ENCODE assay signal across 12 cellular contexts in the genomic region with DNA sequence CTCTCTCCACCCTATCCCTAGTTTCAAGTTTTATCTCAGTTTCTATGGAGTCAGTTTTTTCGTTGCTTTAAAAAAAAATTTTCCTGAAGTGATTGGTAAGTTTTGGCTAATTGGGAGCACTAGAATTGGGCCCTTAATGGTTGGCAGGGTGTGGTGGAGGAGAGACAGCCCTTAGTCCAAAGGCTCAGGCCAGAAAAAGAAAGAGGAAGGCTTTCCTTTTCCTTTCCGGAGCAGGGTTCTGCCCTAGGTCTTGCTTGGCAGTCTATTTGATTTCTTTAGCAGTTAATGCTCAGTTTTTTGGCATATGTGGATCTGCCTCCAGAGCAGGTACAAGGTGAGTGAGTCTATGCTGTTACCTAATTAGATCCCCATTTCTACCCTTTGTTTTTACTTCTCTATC. TPM values are rescaled to one million over a fixed set of nuclear protein-coding genes. Genes with fewer than 3 reads are reported as not detected.
DNase-seq lines count a peak whose midpoint lies in the region; ATAC-seq, FAIRE-seq and TF ChIP-seq lines count a peak whose summit lies in the region.
"Had no signal": no experiment of that assay in that cellular context is flagged by ENCODE, and none has a peak within 500 bp of the region (broad histone marks: within the 10 kb centered on the region; RNA-seq: fewer than 3 reads in every experiment).

No MANE protein-coding gene starts in this region.

- TF ChIP-seq CTCF in left ventricle myocardium inferior (IDR thresholded peaks at IDR 0.05; ENCODE audit: borderline replicate concordance) (no peak), WTC11 (IDR thresholded peaks at IDR 0.05) (no peak)

- H3K4me3 ChIP-seq in left ventricle myocardium inferior (no peak overlapping the region), small intestine (ENCODE audit: low read depth in 1 of 2, low read length in 2 of 2) (peak overlapping the region in 1 of 2 donors; percentile 15)
- H3K4me3 ChIP-seq: esophagus muscularis mucosa had no signal

- POLR2A ChIA-PET in WTC11 (lab: Charles Lee): no interaction called here

- no peaks in the 10 kb centered on the region for H3K9me3 Mint-ChIP-seq in WTC11

- H3K4me1 ChIP-seq in left ventricle myocardium inferior: peaks cover 89% of the 10 kb centered on the region
- H3K4me1 ChIP-seq in small intestine (ENCODE audit: control insufficient read depth in 2 of 2, insufficient read depth in 1 of 2, low read depth in 1 of 2, low read length in 1 of 2): peaks cover 5 to 17% of the 10 kb centered on the region in 2 donors

- H3K27ac ChIP-seq in left ventricle myocardium inferior (replicated peaks) (peak overlapping the region; percentile 7), small intestine (ENCODE audit: low read depth in 1 of 2, low read length in 1 of 2) (no peak overlapping the region)
- H3K27ac ChIP-seq: esophagus muscularis mucosa had no signal

- intact Hi-C loops in left ventricle myocardium inferior (cut with micrococcal nuclease): no loop called here
- intact Hi-C loops in Right ventricle myocardium inferior (cut with DNase I): no loop called here
- intact Hi-C loops in left colon (cut with DNase I, micrococcal nuclease): no loop called here

- no peaks in the 10 kb centered on the region for H3K27me3 ChIP-seq in left ventricle myocardium inferior (ENCODE audit: low read depth)
- H3K27me3 ChIP-seq in small intestine (ENCODE audit: control insufficient read depth in 2 of 2, insufficient read depth in 2 of 2, low read length in 2 of 2): no peaks in the 10 kb centered on the region
- H3K27me3 ChIP-seq: esophagus muscularis mucosa had no signal

- ATAC-seq in Right ventricle myocardium inferior: no peak
- no peak for ATAC-seq in WTC11
- ATAC-seq in left colon: peak; percentile 78
- no peak for ATAC-seq in HG02840 (IDR thresholded peaks at IDR 0.05; ENCODE audit: low FRiP score, unreplicated experiment)
- ATAC-seq in GM21360 (IDR thresholded peaks at IDR 0.05; ENCODE audit: unreplicated experiment): no peak
- ATAC-seq: sciatic nerve had no signal

- H3K36me3 ChIP-seq in left ventricle myocardium inferior: peaks cover 26% of the 10 kb centered on the region
- H3K36me3 ChIP-seq in small intestine (ENCODE audit: control insufficient read depth in 2 of 2, insufficient read depth in 2 of 2, low read length in 2 of 2): peaks cover 16 to 17% of the 10 kb centered on the region in 2 donors

- CTCF ChIA-PET in WTC11 (lab: Charles Lee): no interaction called here

- peaks cover 45% of the 10 kb centered on the region for H3K4me1 Mint-ChIP-seq in WTC11

- H3K27me3 Mint-ChIP-seq in WTC11 (ENCODE audit: low read depth): no peaks in the 10 kb centered on the region

- no peaks in the 10 kb centered on the region for H3K9me3 ChIP-seq in left ventricle myocardium inferior (replicated peaks)
- no peaks in the 10 kb centered on the region for H3K9me3 ChIP-seq in small intestine (ENCODE audit: control insufficient read depth, low read depth)
- H3K9me3 ChIP-seq: esophagus muscularis mucosa had no signal

- 13 to 39% (median 23%) methylated on average over 2 of the region's 2 CpGs for WGBS in small intestine, 3 donors

- FAIRE-seq in small intestine (lab: Jason Lieb, UNC): no peak

- H3K4me3 Mint-ChIP-seq in WTC11: no peak overlapping the region

- H3K27ac Mint-ChIP-seq in WTC11: peak overlapping the region; percentile 17

- DNase-seq in left ventricle myocardium inferior (no peak), Right ventricle myocardium inferior (ENCODE audit: missing footprints) (no peak), WTC11 (ENCODE audit: low spot score) (no peak), left colon (no peak), small intestine (peak; percentile 29), NCI-H1105 treated with DMSO at 0.1 percent for 48 hours (lab: John Stamatoyannopoulos, UW) (no peak)
- DNase-seq: activated effector memory CD4-positive, alpha-beta T cell treated with anti-CD3 and anti-CD28 coated beads, Interleukin-2, amount 50 U/mL, for 16 hours; NCI-H1694 treated with DMSO at 0.1 percent for 48 hours had no signal

- peaks cover 30% of the 10 kb centered on the region for H3K36me3 Mint-ChIP-seq in WTC11

TF ChIP-seq in WTC11, 78 proteins besides CTCF, POLR2A, EP300 and RAD21:
- TF ChIP-seq MXD4 (CRISPR knock-in tag; IDR thresholded peaks at IDR 0.05; ENCODE audit: borderline replicate concordance) (no peak), ATF1 (CRISPR knock-in tag; IDR thresholded peaks at IDR 0.05) (no peak), SMAD4 (CRISPR knock-in tag; IDR thresholded peaks at IDR 0.05) (no peak), ZNF121 (CRISPR knock-in tag; IDR thresholded peaks at IDR 0.05) (no peak), FOXJ3 (CRISPR knock-in tag; IDR thresholded peaks at IDR 0.05; ENCODE audit: borderline replicate concordance) (no peak), ESRRA (CRISPR knock-in tag; IDR thresholded peaks at IDR 0.05; ENCODE audit: borderline replicate concordance) (no peak)
- TF ChIP-seq, protein P1, sequence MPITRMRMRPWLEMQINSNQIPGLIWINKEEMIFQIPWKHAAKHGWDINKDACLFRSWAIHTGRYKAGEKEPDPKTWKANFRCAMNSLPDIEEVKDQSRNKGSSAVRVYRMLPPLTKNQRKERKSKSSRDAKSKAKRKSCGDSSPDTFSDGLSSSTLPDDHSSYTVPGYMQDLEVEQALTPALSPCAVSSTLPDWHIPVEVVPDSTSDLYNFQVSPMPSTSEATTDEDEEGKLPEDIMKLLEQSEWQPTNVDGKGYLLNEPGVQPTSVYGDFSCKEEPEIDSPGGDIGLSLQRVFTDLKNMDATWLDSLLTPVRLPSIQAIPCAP (CRISPR knock-in tag; IDR thresholded peaks at IDR 0.05): no peak
- TF ChIP-seq, protein P2, sequence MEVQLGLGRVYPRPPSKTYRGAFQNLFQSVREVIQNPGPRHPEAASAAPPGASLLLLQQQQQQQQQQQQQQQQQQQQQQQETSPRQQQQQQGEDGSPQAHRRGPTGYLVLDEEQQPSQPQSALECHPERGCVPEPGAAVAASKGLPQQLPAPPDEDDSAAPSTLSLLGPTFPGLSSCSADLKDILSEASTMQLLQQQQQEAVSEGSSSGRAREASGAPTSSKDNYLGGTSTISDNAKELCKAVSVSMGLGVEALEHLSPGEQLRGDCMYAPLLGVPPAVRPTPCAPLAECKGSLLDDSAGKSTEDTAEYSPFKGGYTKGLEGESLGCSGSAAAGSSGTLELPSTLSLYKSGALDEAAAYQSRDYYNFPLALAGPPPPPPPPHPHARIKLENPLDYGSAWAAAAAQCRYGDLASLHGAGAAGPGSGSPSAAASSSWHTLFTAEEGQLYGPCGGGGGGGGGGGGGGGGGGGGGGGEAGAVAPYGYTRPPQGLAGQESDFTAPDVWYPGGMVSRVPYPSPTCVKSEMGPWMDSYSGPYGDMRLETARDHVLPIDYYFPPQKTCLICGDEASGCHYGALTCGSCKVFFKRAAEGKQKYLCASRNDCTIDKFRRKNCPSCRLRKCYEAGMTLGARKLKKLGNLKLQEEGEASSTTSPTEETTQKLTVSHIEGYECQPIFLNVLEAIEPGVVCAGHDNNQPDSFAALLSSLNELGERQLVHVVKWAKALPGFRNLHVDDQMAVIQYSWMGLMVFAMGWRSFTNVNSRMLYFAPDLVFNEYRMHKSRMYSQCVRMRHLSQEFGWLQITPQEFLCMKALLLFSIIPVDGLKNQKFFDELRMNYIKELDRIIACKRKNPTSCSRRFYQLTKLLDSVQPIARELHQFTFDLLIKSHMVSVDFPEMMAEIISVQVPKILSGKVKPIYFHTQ (CRISPR knock-in tag; IDR thresholded peaks at IDR 0.05): no peak
- TF ChIP-seq, protein P3, sequence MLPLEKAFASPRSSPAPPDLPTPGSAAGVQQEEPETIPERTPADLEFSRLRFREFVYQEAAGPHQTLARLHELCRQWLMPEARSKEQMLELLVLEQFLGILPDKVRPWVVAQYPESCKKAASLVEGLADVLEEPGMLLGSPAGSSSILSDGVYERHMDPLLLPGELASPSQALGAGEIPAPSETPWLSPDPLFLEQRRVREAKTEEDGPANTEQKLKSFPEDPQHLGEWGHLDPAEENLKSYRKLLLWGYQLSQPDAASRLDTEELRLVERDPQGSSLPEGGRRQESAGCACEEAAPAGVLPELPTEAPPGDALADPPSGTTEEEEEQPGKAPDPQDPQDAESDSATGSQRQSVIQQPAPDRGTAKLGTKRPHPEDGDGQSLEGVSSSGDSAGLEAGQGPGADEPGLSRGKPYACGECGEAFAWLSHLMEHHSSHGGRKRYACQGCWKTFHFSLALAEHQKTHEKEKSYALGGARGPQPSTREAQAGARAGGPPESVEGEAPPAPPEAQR (CRISPR knock-in tag; IDR thresholded peaks at IDR 0.05): no peak
- TF ChIP-seq, protein P4, sequence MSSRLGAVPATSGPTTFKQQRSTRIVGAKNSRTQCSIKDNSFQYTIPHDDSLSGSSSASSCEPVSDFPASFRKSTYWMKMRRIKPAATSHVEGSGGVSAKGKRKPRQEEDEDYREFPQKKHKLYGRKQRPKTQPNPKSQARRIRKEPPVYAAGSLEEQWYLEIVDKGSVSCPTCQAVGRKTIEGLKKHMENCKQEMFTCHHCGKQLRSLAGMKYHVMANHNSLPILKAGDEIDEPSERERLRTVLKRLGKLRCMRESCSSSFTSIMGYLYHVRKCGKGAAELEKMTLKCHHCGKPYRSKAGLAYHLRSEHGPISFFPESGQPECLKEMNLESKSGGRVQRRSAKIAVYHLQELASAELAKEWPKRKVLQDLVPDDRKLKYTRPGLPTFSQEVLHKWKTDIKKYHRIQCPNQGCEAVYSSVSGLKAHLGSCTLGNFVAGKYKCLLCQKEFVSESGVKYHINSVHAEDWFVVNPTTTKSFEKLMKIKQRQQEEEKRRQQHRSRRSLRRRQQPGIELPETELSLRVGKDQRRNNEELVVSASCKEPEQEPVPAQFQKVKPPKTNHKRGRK (CRISPR knock-in tag; IDR thresholded peaks at IDR 0.05; ENCODE audit: borderline replicate concordance): no peak
- TF ChIP-seq, protein P5, sequence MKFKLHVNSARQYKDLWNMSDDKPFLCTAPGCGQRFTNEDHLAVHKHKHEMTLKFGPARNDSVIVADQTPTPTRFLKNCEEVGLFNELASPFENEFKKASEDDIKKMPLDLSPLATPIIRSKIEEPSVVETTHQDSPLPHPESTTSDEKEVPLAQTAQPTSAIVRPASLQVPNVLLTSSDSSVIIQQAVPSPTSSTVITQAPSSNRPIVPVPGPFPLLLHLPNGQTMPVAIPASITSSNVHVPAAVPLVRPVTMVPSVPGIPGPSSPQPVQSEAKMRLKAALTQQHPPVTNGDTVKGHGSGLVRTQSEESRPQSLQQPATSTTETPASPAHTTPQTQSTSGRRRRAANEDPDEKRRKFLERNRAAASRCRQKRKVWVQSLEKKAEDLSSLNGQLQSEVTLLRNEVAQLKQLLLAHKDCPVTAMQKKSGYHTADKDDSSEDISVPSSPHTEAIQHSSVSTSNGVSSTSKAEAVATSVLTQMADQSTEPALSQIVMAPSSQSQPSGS (CRISPR knock-in tag; IDR thresholded peaks at IDR 0.05; ENCODE audit: borderline replicate concordance, low read depth): no peak
TF ChIP-seq in WTC11: peak in this region for 0.

RNA-seq across cellular contexts. Expression of a gene that starts 22.7 kb away (rescaled TPM):
- total RNA-seq in left ventricle myocardium inferior (164 TPM), Right ventricle myocardium inferior (160 TPM), WTC11 (2021) (387 to 436 TPM (median 432 TPM) in 3 replicates), left colon (100 to 1,000 TPM; 320 to 430 TPM)
- 100 to 1,000 TPM; 226 to 418 (median 366) TPM for polyA plus RNA-seq in small intestine
